ENCODE assay signal across 9 cellular contexts in genomic region chr19:39400997-39401548, GRCh38. TPM values are rescaled to one million over a fixed set of nuclear protein-coding genes. Genes with fewer than 3 reads are reported as not detected.
A peak's percentile ranks its signal among the peaks of the same experiment; 100 is the strongest.
DNase-seq lines count a peak whose midpoint lies in the region; ATAC-seq and TF ChIP-seq lines count a peak whose summit lies in the region.
"Had no signal": no experiment of that assay in that cellular context is flagged by ENCODE, and none has a peak within 500 bp of the region (broad histone marks: within the 10 kb centered on the region; RNA-seq: fewer than 3 reads in every experiment).

No MANE protein-coding gene starts in this region.

- no peaks in the 10 kb centered on the region for H3K79me2 ChIP-seq in OCI-LY7 (ENCODE audit: insufficient read depth, low read depth, low read length)

- POLR2A ChIA-PET in OCI-LY7 (lab: Charles Lee), result interaction anchor here (0.6 to 2.1 kb wide), 5 partner anchors 10 to 543 kb away, joined by 3 to 6 read pairs (median 5); partner anchors contain the start of genes MED29 and PAF1

- ATAC-seq in GM18861 (IDR thresholded peaks at IDR 0.05; ENCODE audit: unreplicated experiment), result peak; percentile 11
- no peak for ATAC-seq in gastrocnemius medialis
- no peak for ATAC-seq in HG02840 (IDR thresholded peaks at IDR 0.05; ENCODE audit: low FRiP score, unreplicated experiment)

- no peak for TF ChIP-seq POLR2A in gastrocnemius medialis (IDR thresholded peaks at IDR 0.05)

- H3K4me2 ChIP-seq in OCI-LY7 (ENCODE audit: low read length), result peak overlapping the region; percentile 96

- peak overlapping the region; percentile 62 for H3K4me3 ChIP-seq in OCI-LY7 (ENCODE audit: low read depth, low read length, poor library complexity, severe bottlenecking)
- H3K4me3 ChIP-seq in gastrocnemius medialis, result no peak overlapping the region

- H3K9me2 ChIP-seq in OCI-LY7 (ENCODE audit: insufficient read depth, low read length), result no peaks in the 10 kb centered on the region

- H3K9me3 ChIP-seq in OCI-LY7 (ENCODE audit: low read length) (no peaks in the 10 kb centered on the region), gastrocnemius medialis (no peaks in the 10 kb centered on the region)

- intact Hi-C loops in OCI-LY7 (cut with micrococcal nuclease; ENCODE audit: unreplicated experiment) (loop anchor here (10.0 kb wide), 2 partner anchors 546 to 554 kb away; no protein-coding TSS in a partner anchor), gastrocnemius medialis (cut with DNase I; ENCODE audit: low total_unique reads) (loop anchor here (10.0 kb wide), 5 partner anchors 566 to 1026 kb away; partner anchors contain the start of genes AKT2, ECH1, PSMD8 and SERTAD1)

- in situ Hi-C loops in gastrocnemius medialis (cut with MboI; ENCODE audit: low sequenced_read_pairs in 4 of 4), result no loop called here

- peak overlapping the region; percentile 12; the same call in 1 of the 2 replicates for H2AFZ ChIP-seq in OCI-LY7 (ENCODE audit: low read length)

- no TSS peak for BruUV-seq in OCI-LY7 (replicated peaks; lab: Mats Ljungman, UMichigan)

- H3K4me1 ChIP-seq in OCI-LY7 (ENCODE audit: insufficient read depth, low read length, poor library complexity, severe bottlenecking) (peaks cover 86% of the 10 kb centered on the region), gastrocnemius medialis (peaks cover 44 to 49% of the 10 kb centered on the region in 2 donors)

- H3K36me3 ChIP-seq in OCI-LY7 (ENCODE audit: insufficient read depth, low read length) (peaks cover 14% of the 10 kb centered on the region), gastrocnemius medialis (no peaks in the 10 kb centered on the region)

- peak overlapping the region; percentile 91 for H3K27ac ChIP-seq in OCI-LY7 (ENCODE audit: low read depth, low read length, poor library complexity, severe bottlenecking)
- H3K27ac ChIP-seq in epithelial cell of prostate, result peak overlapping the region; percentile 100
- H3K27ac ChIP-seq in gastrocnemius medialis, result peak overlapping the region; percentile 98 to 100 (median 100)

- H4K20me1 ChIP-seq in OCI-LY7 (ENCODE audit: insufficient read depth, low read length), result no peaks in the 10 kb centered on the region

- TF ChIP-seq CTCF in OCI-LY7 (conservative IDR thresholded peaks at IDR 0.05; ENCODE audit: low read length) (no peak), gastrocnemius medialis (IDR thresholded peaks at IDR 0.05 in 4 of 5, conservative IDR thresholded peaks at IDR 0.05 in 1 of 5) (no peak)

- H3K27me3 ChIP-seq in gastrocnemius medialis, result no peaks in the 10 kb centered on the region

- CTCF ChIA-PET in OCI-LY7 (lab: Charles Lee; ENCODE audit: unreplicated experiment), result interaction anchor here (0.6 to 1.1 kb wide), 2 partner anchors 11 to 80 kb away, joined by 3 to 15 read pairs; partner anchors contain the start of gene TIMM50

- DNase-seq in OCI-LY7 (ENCODE audit: low spot score), result peak; percentile 34
- no peak for DNase-seq in epithelial cell of prostate (ENCODE audit: low read depth, low spot score)
- DNase-seq in gastrocnemius medialis, result no peak
- no peak for DNase-seq in NCI-H2107 (lab: John Stamatoyannopoulos, UW)
- no peak for DNase-seq in activated CD4-positive, alpha-beta T cell treated with anti-CD3 and anti-CD28 coated beads for 4 hours
- no peak for DNase-seq in GM19238 (ENCODE audit: insufficient read length, low spot score)
- DNase-seq: NCI-H774 had no signal

RNA-seq across cellular contexts. Expression of gene ZFP36, which starts 5.6 kb away (rescaled TPM):
- total RNA-seq in OCI-LY7 (2014; rRNA removed; shearing (Covaris generic)), result 19.4 and 21.8 TPM in 2 replicates
- total RNA-seq in OCI-LY7 (2022), result 55.9 and 57.2 TPM in 2 replicates
- 100 to 1,000 TPM in 2 of 4 donors, 10 to 100 TPM in 2; 72.2 to 202 (median 132) TPM for total RNA-seq in gastrocnemius medialis

RNA-seq across cellular contexts. Expression of gene MED29, which starts 9.9 kb away (rescaled TPM):
- 15.7 and 28.3 TPM in 2 replicates for total RNA-seq in OCI-LY7 (2014; rRNA removed; shearing (Covaris generic))
- total RNA-seq in OCI-LY7 (2022) (31.2 and 31.3 TPM in 2 replicates), gastrocnemius medialis (10 to 100 TPM; 25.5 to 48.1 (median 37.7) TPM)

RNA-seq across cellular contexts. Expression of gene PAF1, which starts 10.2 kb away (rescaled TPM):
- 33.1 and 35.4 TPM in 2 replicates for total RNA-seq in OCI-LY7 (2014; rRNA removed; shearing (Covaris generic))
- total RNA-seq in OCI-LY7 (2022) (45.9 and 46.8 TPM in 2 replicates), gastrocnemius medialis (10 to 100 TPM; 48.1 to 65.3 (median 50.2) TPM)

RNA-seq across cellular contexts. Expression of gene PLEKHG2, which starts 11.4 kb away (rescaled TPM):
- 28.3 and 30.4 TPM in 2 replicates for total RNA-seq in OCI-LY7 (2014; rRNA removed; shearing (Covaris generic))
- total RNA-seq in OCI-LY7 (2022), result 65.9 and 68.2 TPM in 2 replicates
- total RNA-seq in gastrocnemius medialis, result 1 to 10 TPM; 1.3 to 3.6 (median 3.3) TPM

RNA-seq across cellular contexts. Expression of gene RPS16, which starts 34.7 kb away (rescaled TPM):
- 538 and 634 TPM in 2 replicates for total RNA-seq in OCI-LY7 (2014; rRNA removed; shearing (Covaris generic))
- total RNA-seq in OCI-LY7 (2022) (3,661 and 4,044 TPM in 2 replicates), gastrocnemius medialis (1,000 to 10,000 TPM; 1,066 to 1,636 (median 1,467) TPM)
